Comparison of ENCODE assay signal across 36 cellular contexts in genomic region chr4:91769912-91770311, GRCh38.
"Had no signal": no experiment of that assay in that cellular context is flagged by ENCODE, and none has a peak within 500 bp of the region (broad histone marks: within the 10 kb centered on the region; RNA-seq: fewer than 3 reads in every experiment).

No MANE protein-coding gene starts in this region.

- H3K27ac ChIP-seq: adrenal gland, body of pancreas, brain microvascular endothelial cell, breast epithelium, VCaP had no signal

- DNase-seq: activated B cell treated with CpG ODN at 0.5 μM for 24 hours; activated CD4-positive, alpha-beta memory T cell treated with anti-CD3 and anti-CD28 coated beads for 36 hours; activated CD4-positive, alpha-beta T cell treated with anti-CD3 and anti-CD28 coated beads for 4 hours; activated CD4-positive, alpha-beta T cell treated with anti-CD3 and anti-CD28 coated beads, Interleukin-2, amount 10 ng/mL, durations not matched to agents 24 days and 14 days; activated CD4-positive, alpha-beta T cell treated with anti-CD3 and anti-CD28 coated beads, Interleukin-2, amount 50 U/mL, for 1 hour; activated CD4-positive, alpha-beta T cell treated with anti-CD3 and anti-CD28 coated beads, Interleukin-2, amount 50 U/mL, for 4 hours; activated CD4-positive, CD25-positive, alpha-beta regulatory T cell treated with anti-CD3 and anti-CD28 coated beads, Interleukin-2, amount 50 U/mL, for 72 hours; activated CD8-positive, alpha-beta memory T cell treated with anti-CD3 and anti-CD28 coated beads, Interleukin-2, amount 50 U/mL, for 4 hours; activated CD8-positive, alpha-beta T cell treated with anti-CD3 and anti-CD28 coated beads for 36 hours; activated effector memory CD4-positive, alpha-beta T cell treated with anti-CD3 and anti-CD28 coated beads, Interleukin-2, amount 50 U/mL, for 16 hours; activated gamma-delta T cell treated with Interleukin-2 at 50 U/mL for 16 hours; activated naive CD4-positive, alpha-beta T cell; activated naive CD4-positive, alpha-beta T cell treated with anti-CD3 and anti-CD28 coated beads for 36 hours; activated naive CD4-positive, alpha-beta T cell treated with anti-CD3 and anti-CD28 coated beads, Interleukin-2, amount 50 U/mL, for 16 hours; activated naive CD8-positive, alpha-beta T cell treated with anti-CD3 and anti-CD28 coated beads for 36 hours; activated T-cell treated with anti-CD3 and anti-CD28 coated beads for 4 hours; activated T-cell treated with anti-CD3 and anti-CD28 coated beads, Interleukin-2, amount 50 U/mL, for 1 hour; activated T-cell treated with anti-CD3 and anti-CD28 coated beads, Interleukin-2, amount 50 U/mL, for 4 hours; activated T-cell treated with anti-CD3 and anti-CD28 coated beads, Interleukin-2, amount 50 U/mL, for 72 hours; adrenal gland; amniotic stem cell; aorta; body of pancreas; brain microvascular endothelial cell; central memory CD4-positive, alpha-beta T cell; T-helper 2 cell; T-helper 9 cell had no signal

- H3K36me3 ChIP-seq: adrenal gland, brain microvascular endothelial cell, breast epithelium had no signal

- ATAC-seq: activated CD8-positive, alpha-beta T cell treated with anti-CD3 and anti-CD28 coated beads for 36 hours; activated naive CD4-positive, alpha-beta T cell treated with anti-CD3 and anti-CD28 coated beads, Interleukin-2, amount 50 U/mL, for 72 hours; activated T-cell treated with anti-CD3 and anti-CD28 coated beads, Interleukin-2, amount 50 U/mL, for 4 hours; activated T-cell treated with anti-CD3 and anti-CD28 coated beads, Interleukin-2, amount 50 U/mL, for 72 hours; activated T-helper 17 cell treated with anti-CD3 and anti-CD28 coated beads, Interleukin-2, amount 50 U/mL, for 72 hours; body of pancreas had no signal

- H3K4me1 Mint-ChIP-seq: activated B cell treated with CpG ODN at 0.5 μM for 24 hours; activated CD4-positive, alpha-beta T cell treated with anti-CD3 and anti-CD28 coated beads, Interleukin-2, amount 10 ng/mL, durations not matched to agents 24 days and 14 days; activated naive CD8-positive, alpha-beta T cell treated with anti-CD3 and anti-CD28 coated beads for 36 hours; activated T-helper 17 cell treated with anti-CD3 and anti-CD28 coated beads, Interleukin-2, amount 50 U/mL, for 72 hours had no signal

- H3K27me3 ChIP-seq: adrenal gland, body of pancreas, brain microvascular endothelial cell, breast epithelium had no signal

- H3K36me3 Mint-ChIP-seq: activated CD4-positive, alpha-beta memory T cell treated with anti-CD3 and anti-CD28 coated beads for 36 hours; activated naive CD8-positive, alpha-beta T cell treated with anti-CD3 and anti-CD28 coated beads for 36 hours had no signal

- H3K4me1 ChIP-seq: adrenal gland, body of pancreas, breast epithelium had no signal

- H3K27me3 Mint-ChIP-seq: activated B cell treated with CpG ODN at 0.5 μM for 24 hours; activated CD4-positive, alpha-beta memory T cell treated with anti-CD3 and anti-CD28 coated beads for 36 hours; activated CD4-positive, alpha-beta T cell treated with anti-CD3 and anti-CD28 coated beads, Interleukin-2, amount 10 ng/mL, durations not matched to agents 24 days and 14 days; activated CD8-positive, alpha-beta T cell treated with anti-CD3 and anti-CD28 coated beads for 36 hours; activated naive CD8-positive, alpha-beta T cell treated with anti-CD3 and anti-CD28 coated beads for 36 hours; activated T-helper 17 cell treated with anti-CD3 and anti-CD28 coated beads, Interleukin-2, amount 50 U/mL, for 72 hours had no signal

- H3K4me3 ChIP-seq: adrenal gland, body of pancreas, breast epithelium had no signal

- FAIRE-seq: astrocyte, TTC549 had no signal

- H3K27ac Mint-ChIP-seq: activated B cell treated with CpG ODN at 0.5 μM for 24 hours; activated CD4-positive, alpha-beta memory T cell treated with anti-CD3 and anti-CD28 coated beads for 36 hours; activated CD4-positive, alpha-beta T cell treated with anti-CD3 and anti-CD28 coated beads, Interleukin-2, amount 10 ng/mL, durations not matched to agents 24 days and 14 days; activated CD8-positive, alpha-beta T cell treated with anti-CD3 and anti-CD28 coated beads for 36 hours; activated naive CD4-positive, alpha-beta T cell treated with anti-CD3 and anti-CD28 coated beads for 36 hours; activated naive CD4-positive, alpha-beta T cell treated with anti-CD3 and anti-CD28 coated beads, Interleukin-2, amount 50 U/mL, for 72 hours; activated naive CD8-positive, alpha-beta T cell treated with anti-CD3 and anti-CD28 coated beads for 36 hours; activated T-cell treated with anti-CD3 and anti-CD28 coated beads, Interleukin-2, amount 50 U/mL, for 72 hours; activated T-helper 1 cell treated with anti-CD3 and anti-CD28 coated beads, Interleukin-12 subunit alpha, Interleukin-12 subunit beta, Interleukin-2, Interleukin-4 antibody, amounts not matched to agents 30 ng/mL and 10 ng/mL and 1 ng/mL, durations not matched to agents 14 hours and 24 hours and 36 hours; activated T-helper 17 cell treated with anti-CD3 and anti-CD28 coated beads, Interleukin-2, amount 50 U/mL, for 72 hours; T-helper 1 cell treated with Interleukin-12 subunit alpha and Interleukin-12 subunit beta and Interleukin-4 antibody, amounts not matched to agents 30 μg/mL and 1 μg/mL, for 36 hours; T-helper 2 cell treated with Interferon-gamma antibody and Interleukin-4, amounts not matched to agents 5 μg/mL and 100 μg/mL, for 36 hours had no signal

- H3K4me3 Mint-ChIP-seq: activated B cell treated with CpG ODN at 0.5 μM for 24 hours; activated CD4-positive, alpha-beta memory T cell treated with anti-CD3 and anti-CD28 coated beads for 36 hours; activated CD4-positive, alpha-beta T cell treated with anti-CD3 and anti-CD28 coated beads, Interleukin-2, amount 10 ng/mL, durations not matched to agents 24 days and 14 days; activated CD8-positive, alpha-beta T cell treated with anti-CD3 and anti-CD28 coated beads for 36 hours; activated naive CD4-positive, alpha-beta T cell treated with anti-CD3 and anti-CD28 coated beads for 36 hours; activated naive CD8-positive, alpha-beta T cell treated with anti-CD3 and anti-CD28 coated beads for 36 hours; activated T-cell treated with anti-CD3 and anti-CD28 coated beads, Interleukin-2, amount 50 U/mL, for 4 hours; activated T-cell treated with anti-CD3 and anti-CD28 coated beads, Interleukin-2, amount 50 U/mL, for 72 hours; activated T-helper 1 cell treated with anti-CD3 and anti-CD28 coated beads, Interleukin-12 subunit alpha, Interleukin-12 subunit beta, Interleukin-2, Interleukin-4 antibody, amounts not matched to agents 30 ng/mL and 10 ng/mL and 1 ng/mL, durations not matched to agents 14 hours and 24 hours and 36 hours; activated T-helper 17 cell treated with anti-CD3 and anti-CD28 coated beads, Interleukin-2, amount 50 U/mL, for 72 hours; T-helper 1 cell treated with Interleukin-12 subunit alpha and Interleukin-12 subunit beta and Interleukin-4 antibody, amounts not matched to agents 30 μg/mL and 1 μg/mL, for 36 hours; T-helper 2 cell treated with Interferon-gamma antibody and Interleukin-4, amounts not matched to agents 5 μg/mL and 100 μg/mL, for 36 hours had no signal

- H3K9me3 ChIP-seq: adrenal gland, body of pancreas, breast epithelium had no signal
